21 cellular contexts compared by ENCODE assay signal in the genomic region with DNA sequence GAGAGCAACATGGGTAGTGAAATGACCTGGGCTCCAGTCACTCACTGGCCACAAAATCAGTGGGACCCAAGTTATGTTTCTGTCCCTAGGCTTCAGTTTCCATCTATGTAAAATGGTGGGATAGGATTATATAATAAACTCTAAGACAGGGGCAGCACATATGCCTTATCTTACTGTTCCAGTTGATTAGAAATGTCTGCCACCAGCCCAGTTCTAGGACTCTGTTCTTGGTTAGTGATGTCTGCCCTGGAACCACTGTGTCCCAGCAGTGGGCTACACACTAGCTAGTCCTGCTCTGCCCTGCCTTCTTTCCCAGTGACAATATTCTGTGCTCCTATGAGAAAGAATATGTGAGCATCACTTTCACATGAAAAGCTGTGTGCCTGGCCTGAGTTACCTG.
DNase-seq lines count a peak whose midpoint lies in the region; ATAC-seq, FAIRE-seq and TF ChIP-seq lines count a peak whose summit lies in the region.
"Had no signal": no experiment of that assay in that cellular context is flagged by ENCODE, and none has a peak within 500 bp of the region (broad histone marks: within the 10 kb centered on the region; RNA-seq: fewer than 3 reads in every experiment).

No MANE protein-coding gene starts in this region.

- SMC1A ChIA-PET in GM12878 (lab: Charles Lee; ENCODE audit: uncharacterized antibody, unreplicated experiment): no interaction called here

- no peaks in the 10 kb centered on the region for H3K9me3 Mint-ChIP-seq in MCF 10A (ENCODE audit: unreplicated experiment)
- H3K9me3 Mint-ChIP-seq: CD4-positive, alpha-beta T cell; CD8-positive, alpha-beta T cell had no signal

- H3K27ac ChIP-seq in breast epithelium: no peak overlapping the region
- no peak overlapping the region for H3K27ac ChIP-seq in GM12878 (ENCODE audit: control insufficient read depth, insufficient read depth)
- H3K27ac ChIP-seq: 22Rv1; A549; BLaER1 treated with 17β-estradiol and CSF1 and Interleukin-3, amounts not matched to agents 10 nM and 100 nM; C4-2B had no signal

- no peaks in the 10 kb centered on the region for H4K20me1 ChIP-seq in GM12878 (ENCODE audit: control insufficient read depth, insufficient read depth)
- H4K20me1 ChIP-seq: BLaER1 treated with 17β-estradiol and CSF1 and Interleukin-3, amounts not matched to agents 10 nM and 100 nM had no signal

- no peak overlapping the region for H3K4me3 Mint-ChIP-seq in MCF 10A (ENCODE audit: unreplicated experiment)
- H3K4me3 Mint-ChIP-seq: B cell; CD4-positive, alpha-beta T cell; CD8-positive, alpha-beta T cell had no signal

- CTCF ChIA-PET in MCF 10A (lab: Yijun Ruan, JAX): no interaction called here
- CTCF ChIA-PET in GM12878 (lab: Yijun Ruan, JAX): no interaction called here

- POLR2A ChIA-PET in MCF 10A (lab: Yijun Ruan, JAX): no interaction called here
- POLR2A ChIA-PET in GM12878 (lab: Charles Lee): no interaction called here

- H3K9me3 ChIP-seq in breast epithelium: no peaks in the 10 kb centered on the region
- no peaks in the 10 kb centered on the region for H3K9me3 ChIP-seq in GM12878 (replicated peaks; ENCODE audit: control insufficient read depth, insufficient read depth, low read length)
- H3K9me3 ChIP-seq: A549; BLaER1 treated with 17β-estradiol and CSF1 and Interleukin-3, amounts not matched to agents 10 nM and 100 nM; Caco-2 had no signal

- H3K27me3 ChIP-seq in breast epithelium (no peaks in the 10 kb centered on the region), GM12878 (replicated peaks in 1 of 2; ENCODE audit: control insufficient read depth in 2 of 2, insufficient read depth in 2 of 2, low read length in 1 of 2) (no peaks in the 10 kb centered on the region)
- H3K27me3 ChIP-seq: BLaER1 treated with 17β-estradiol and CSF1 and Interleukin-3, amounts not matched to agents 10 nM and 100 nM had no signal

- H3K4me3 ChIP-seq in breast epithelium (no peak overlapping the region), GM12878 (no peak overlapping the region)
- H3K4me3 ChIP-seq: A549; BLaER1 treated with 17β-estradiol and CSF1 and Interleukin-3, amounts not matched to agents 10 nM and 100 nM had no signal

- no peaks in the 10 kb centered on the region for H3K27me3 Mint-ChIP-seq in MCF 10A (ENCODE audit: insufficient read depth, unreplicated experiment)
- H3K27me3 Mint-ChIP-seq: B cell; CD4-positive, alpha-beta T cell had no signal

- H3K36me3 Mint-ChIP-seq in MCF 10A (ENCODE audit: insufficient read depth, unreplicated experiment): peaks cover 55% of the 10 kb centered on the region

- no peaks in the 10 kb centered on the region for H3K4me1 ChIP-seq in breast epithelium
- no peaks in the 10 kb centered on the region for H3K4me1 ChIP-seq in GM12878 (ENCODE audit: control insufficient read depth, insufficient read depth, low read length)
- H3K4me1 ChIP-seq: A549 had no signal

- no peaks in the 10 kb centered on the region for H3K4me1 Mint-ChIP-seq in MCF 10A (ENCODE audit: insufficient read depth, unreplicated experiment)
- H3K4me1 Mint-ChIP-seq: B cell had no signal

- no peak overlapping the region for H2AFZ ChIP-seq in GM12878 (ENCODE audit: control insufficient read depth, low read depth, low read length)

- TF ChIP-seq CTCF in MCF 10A (IDR thresholded peaks at IDR 0.05; ENCODE audit: unreplicated experiment) (no peak), breast epithelium (IDR thresholded peaks at IDR 0.05) (no peak), GM12878 (IDR thresholded peaks at IDR 0.05 in 2 of 3, conservative IDR thresholded peaks at IDR 0.05 in 1 of 3; ENCODE audit: control insufficient read depth in 2 of 3, extremely low read depth in 1 of 3, insufficient read depth in 1 of 3, low read depth in 3 of 3, low read length in 3 of 3) (no peak)

- intact Hi-C loops in MCF 10A (cut with micrococcal nuclease) (no loop called here), breast epithelium (cut with DNase I; ENCODE audit: low total_unique reads) (no loop called here), GM12878 (cut with micrococcal nuclease; ENCODE audit: unreplicated experiment) (no loop called here)

- RAD21 ChIA-PET in GM12878 (lab: Charles Lee; ENCODE audit: unreplicated experiment): no interaction called here

- H3K36me3 ChIP-seq in breast epithelium (no peaks in the 10 kb centered on the region), GM12878 (ENCODE audit: control insufficient read depth in 2 of 2, insufficient read depth in 2 of 2, low read length in 1 of 2) (no peaks in the 10 kb centered on the region)

- TF ChIP-seq RAD21 in GM12878 (IDR thresholded peaks at IDR 0.05; ENCODE audit: insufficient read depth, low read depth, low read length): no peak

- H3K4me2 ChIP-seq in GM12878 (ENCODE audit: control insufficient read depth, insufficient read depth): no peak overlapping the region
- H3K4me2 ChIP-seq: A549 had no signal

- peak overlapping the region; percentile 21 for H3K27ac Mint-ChIP-seq in MCF 10A (ENCODE audit: low read depth, unreplicated experiment)
- H3K27ac Mint-ChIP-seq: B cell; CD4-positive, alpha-beta T cell; CD8-positive, alpha-beta T cell had no signal

- H3K79me2 ChIP-seq in GM12878 (ENCODE audit: control insufficient read depth, insufficient read depth, low read length): no peaks in the 10 kb centered on the region

- no peak for ATAC-seq in GM12878
- ATAC-seq: A549; CD8-positive, alpha-beta T cell had no signal

- TF ChIP-seq EP300 in GM12878 (IDR thresholded peaks at IDR 0.05; ENCODE audit: borderline replicate concordance in 1 of 2, control insufficient read depth in 1 of 2, low read depth in 2 of 2, low read length in 2 of 2): no peak

- in situ Hi-C loops in GM12878 (cut with MboI): no loop called here

- no peak for FAIRE-seq in GM12878 (lab: Jason Lieb, UNC)
- FAIRE-seq: A549, D721Med, G401.6, GM12892, GM18507 had no signal

- TF ChIP-seq POLR2A in breast epithelium (IDR thresholded peaks at IDR 0.05) (no peak), GM12878 (IDR thresholded peaks at IDR 0.05; ENCODE audit: low read depth, low read length) (no peak)

- no peak for DNase-seq in MCF 10A (ENCODE audit: unreplicated experiment)
- DNase-seq in breast epithelium (ENCODE audit: low spot score in 2 of 2): no peak
- no peak for DNase-seq in GM12878 (ENCODE audit: low read depth, low spot score)
- no peak for DNase-seq in NCI-H2107 treated with DMSO at 0.1 percent for 48 hours (lab: John Stamatoyannopoulos, UW; ENCODE audit: unreplicated experiment)
- no peak for DNase-seq in NCI-H774 (lab: John Stamatoyannopoulos, UW)
- DNase-seq: AML-193; Caco-2; Calu3; CD4-positive, alpha-beta T cell; CD8-positive, alpha-beta T cell; DMS79 treated with DMSO at 0.1 percent for 48 hours; GF-D8 had no signal

- no peak overlapping the region for H3K9ac ChIP-seq in GM12878 (ENCODE audit: control insufficient read depth, insufficient read depth, low read length)
- H3K9ac ChIP-seq: BLaER1 treated with 17β-estradiol and CSF1 and Interleukin-3, amounts not matched to agents 10 nM and 100 nM had no signal

- no TSS peak for BruUV-seq in MCF 10A (replicated peaks; lab: Mats Ljungman, UMichigan)
- BruUV-seq in GM12878 (replicated peaks; lab: Mats Ljungman, UMichigan): no TSS peak

TF ChIP-seq in GM12878, 131 proteins besides CTCF, POLR2A, EP300 and RAD21:
- peak; percentile 75 for TF ChIP-seq MLLT1 (IDR thresholded peaks at IDR 0.05)
- no peak for TF ChIP-seq POLR2AphosphoS5 (IDR thresholded peaks at IDR 0.05; ENCODE audit: low read length)
- TF ChIP-seq POLR2AphosphoS2 (IDR thresholded peaks at IDR 0.05; ENCODE audit: low read depth, low read length): no peak
TF ChIP-seq in GM12878: peak in this region for 1.
